9 cellular contexts compared by ENCODE assay signal in the genomic region with DNA sequence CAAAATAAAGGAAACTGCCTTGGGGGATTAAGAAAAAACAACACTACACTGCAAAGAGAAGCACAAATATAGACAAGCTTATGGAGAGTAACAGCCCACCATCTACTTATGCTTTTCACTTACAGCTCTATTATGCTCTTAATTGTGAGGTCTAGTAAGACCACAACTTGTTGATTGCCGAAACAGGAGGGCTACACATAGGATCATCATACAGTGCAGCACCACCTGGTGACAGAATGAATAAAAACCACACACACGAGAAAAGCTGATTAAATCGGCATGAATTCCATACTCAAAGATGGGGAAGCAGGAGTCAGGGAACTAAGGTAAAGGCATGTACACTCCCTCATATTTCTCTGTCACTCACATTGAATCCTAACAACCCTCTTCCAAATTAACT.
DNase-seq lines count a peak whose midpoint lies in the region; ATAC-seq and TF ChIP-seq lines count a peak whose summit lies in the region.
"Had no signal": no experiment of that assay in that cellular context is flagged by ENCODE, and none has a peak within 500 bp of the region (broad histone marks: within the 10 kb centered on the region; RNA-seq: fewer than 3 reads in every experiment).

No MANE protein-coding gene starts in this region.

- H3K4me1 Mint-ChIP-seq in activated naive CD4-positive, alpha-beta T cell treated with anti-CD3 and anti-CD28 coated beads for 36 hours (ENCODE audit: low read depth) = no peaks in the 10 kb centered on the region

- no peak overlapping the region for H3K9ac ChIP-seq in NT2/D1 (ENCODE audit: insufficient read length, low read depth)

- H3K9me3 ChIP-seq in left ventricle myocardium inferior (replicated peaks) = no peaks in the 10 kb centered on the region
- no peaks in the 10 kb centered on the region for H3K9me3 ChIP-seq in right cardiac atrium (ENCODE audit: control insufficient read depth, low read length)
- H3K9me3 ChIP-seq in NT2/D1 (ENCODE audit: insufficient read depth, low read length) = no peaks in the 10 kb centered on the region

- H3K27me3 ChIP-seq in left ventricle myocardium inferior (ENCODE audit: low read depth) (no peaks in the 10 kb centered on the region), right cardiac atrium (ENCODE audit: control insufficient read depth, insufficient read depth) (no peaks in the 10 kb centered on the region), NT2/D1 (ENCODE audit: insufficient read depth, insufficient read length) (no peaks in the 10 kb centered on the region)

- H3K27ac Mint-ChIP-seq in activated naive CD4-positive, alpha-beta T cell treated with anti-CD3 and anti-CD28 coated beads for 36 hours = no peak overlapping the region

- 22% methylated on average over 3 of the region's 3 CpGs for WGBS in right cardiac atrium

- H3K27ac ChIP-seq in left ventricle myocardium inferior (replicated peaks) = no peak overlapping the region
- no peak overlapping the region for H3K27ac ChIP-seq in right cardiac atrium (ENCODE audit: low read length)

- H3K36me3 Mint-ChIP-seq in activated naive CD4-positive, alpha-beta T cell treated with anti-CD3 and anti-CD28 coated beads for 36 hours (ENCODE audit: low read depth) = no peaks in the 10 kb centered on the region

- H3K27me3 Mint-ChIP-seq in activated naive CD4-positive, alpha-beta T cell treated with anti-CD3 and anti-CD28 coated beads for 36 hours (ENCODE audit: low read depth) = no peaks in the 10 kb centered on the region

- no peak for ATAC-seq in right cardiac atrium
- ATAC-seq in GM18858 (IDR thresholded peaks at IDR 0.05; ENCODE audit: unreplicated experiment) = no peak
- no peak for ATAC-seq in HG03025 (IDR thresholded peaks at IDR 0.05; ENCODE audit: low FRiP score, unreplicated experiment)

- DNase-seq in left ventricle myocardium inferior (no peak), right cardiac atrium (no peak), NT2/D1 (ENCODE audit: low read depth, low spot score) (peak; percentile 13), fibroblast of the aortic adventitia (ENCODE audit: low read depth) (peak; percentile 72), NCI-H1105 (lab: John Stamatoyannopoulos, UW) (no peak)
- no peak for DNase-seq in activated naive CD4-positive, alpha-beta T cell treated with anti-CD3 and anti-CD28 coated beads for 36 hours
- DNase-seq: NCI-H187 had no signal

- no peak overlapping the region for H3K4me3 Mint-ChIP-seq in activated naive CD4-positive, alpha-beta T cell treated with anti-CD3 and anti-CD28 coated beads for 36 hours

- H3K4me3 ChIP-seq in left ventricle myocardium inferior (no peak overlapping the region), right cardiac atrium (ENCODE audit: low read length) (no peak overlapping the region), NT2/D1 (ENCODE audit: insufficient read length, low read depth) (no peak overlapping the region), fibroblast of the aortic adventitia (ENCODE audit: low read depth, low read length) (no peak overlapping the region)

- intact Hi-C loops in left ventricle myocardium inferior (cut with micrococcal nuclease) = loop anchor here (5.0 to 10.0 kb wide), 2 partner anchors 117 to 205 kb away; no protein-coding TSS in a partner anchor
- intact Hi-C loops in right cardiac atrium (cut with DNase I) = loop anchor here in 1 of 4 donors (10.0 kb wide), 1 partner anchor 117 kb away; no protein-coding TSS in a partner anchor
- intact Hi-C loops in activated naive CD4-positive, alpha-beta T cell treated with anti-CD3 and anti-CD28 coated beads for 36 hours (cut with micrococcal nuclease) = loop anchor here (1.0 kb wide), 1 partner anchor 115 kb away; no protein-coding TSS in a partner anchor

- no peaks in the 10 kb centered on the region for H3K36me3 ChIP-seq in left ventricle myocardium inferior
- H3K36me3 ChIP-seq in NT2/D1 (ENCODE audit: insufficient read depth, insufficient read length, low read length) = no peaks in the 10 kb centered on the region

- peaks cover 4% of the 10 kb centered on the region for H3K4me1 ChIP-seq in left ventricle myocardium inferior
- H3K4me1 ChIP-seq in right cardiac atrium (ENCODE audit: control insufficient read depth, insufficient read depth, low read length) = no peaks in the 10 kb centered on the region
- no peaks in the 10 kb centered on the region for H3K4me1 ChIP-seq in NT2/D1 (ENCODE audit: insufficient read depth, insufficient read length)

- H3K9me3 Mint-ChIP-seq in activated naive CD4-positive, alpha-beta T cell treated with anti-CD3 and anti-CD28 coated beads for 36 hours = no peaks in the 10 kb centered on the region

- peak; percentile 49 for TF ChIP-seq CTCF in left ventricle myocardium inferior (IDR thresholded peaks at IDR 0.05; ENCODE audit: borderline replicate concordance)
- peak; percentile 55 for TF ChIP-seq CTCF in fibroblast of the aortic adventitia (IDR thresholded peaks at IDR 0.05; ENCODE audit: insufficient read depth, low read length)

- CTCF ChIA-PET in activated naive CD4-positive, alpha-beta T cell treated with anti-CD3 and anti-CD28 coated beads for 36 hours (lab: Charles Lee) = interaction anchor here (0.6 to 1.9 kb wide), 3 partner anchors 29 to 262 kb away, joined by 3 to 5 read pairs (median 3); no protein-coding TSS in a partner anchor

Comparison
In these comparisons a context has a peak if more than half of its experiments do, and no peak if none do; other contexts are left out.
1. DNase-seq: peak in NT2/D1 (single experiment) and fibroblast of the aortic adventitia (single experiment); none in left ventricle myocardium inferior (single experiment), right cardiac atrium (0 of 3), NCI-H1105 (single experiment) and activated naive CD4-positive, alpha-beta T cell treated with anti-CD3 and anti-CD28 coated beads for 36 hours (single experiment).